In the genomic region with DNA sequence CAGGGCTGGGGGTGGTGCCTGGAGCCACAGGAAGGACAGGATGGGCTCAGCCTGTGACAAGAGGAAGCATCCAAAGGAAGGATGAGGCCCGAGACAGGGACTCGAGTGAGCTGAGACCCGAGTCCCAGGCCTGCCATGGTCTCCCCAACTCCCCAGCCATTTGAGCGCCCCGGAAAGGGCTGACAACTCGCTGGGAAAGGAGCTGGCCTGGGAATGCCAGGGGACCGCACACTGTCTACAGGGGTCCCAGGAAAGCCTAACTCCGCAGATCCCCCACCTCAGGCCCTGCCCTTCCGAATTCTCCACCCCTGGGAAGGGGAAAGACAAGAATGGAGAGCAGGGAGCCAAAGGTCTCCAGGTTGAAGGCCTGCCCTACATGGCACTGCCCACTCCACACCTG, we compare ENCODE assay signal across 27 cellular contexts. TPM values are rescaled to one million over a fixed set of nuclear protein-coding genes. Genes with fewer than 3 reads are reported as not detected.
DNase-seq lines count a peak whose midpoint lies in the region; ATAC-seq and TF ChIP-seq lines count a peak whose summit lies in the region.
"Had no signal": no experiment of that assay in that cellular context is flagged by ENCODE, and none has a peak within 500 bp of the region (broad histone marks: within the 10 kb centered on the region; RNA-seq: fewer than 3 reads in every experiment).

No MANE protein-coding gene starts in this region.

- H3K36me3 Mint-ChIP-seq in H9 (ENCODE audit: insufficient read depth in 1 of 3, low read depth in 3 of 3): peaks cover 15 to 58% (median 34%) of the 10 kb centered on the region in 3 experiments; a peak in 6 of 7 replicates
- H3K36me3 Mint-ChIP-seq in endothelial cell (ENCODE audit: low read depth, unreplicated experiment): peaks cover 13% of the 10 kb centered on the region
- H3K36me3 Mint-ChIP-seq in stimulated activated memory B cell treated with anti-CD40 and anti-IgM and Interleukin-4, amounts not matched to agents 10 μg/mL and 1 μg/mL and 100 μg/mL, for 72 hours: no peaks in the 10 kb centered on the region
- H3K36me3 Mint-ChIP-seq: CD8-positive, alpha-beta T cell had no signal

- H3K27me3 Mint-ChIP-seq in H9 (ENCODE audit: low read depth): no peaks in the 10 kb centered on the region
- peaks cover 4% of the 10 kb centered on the region for H3K27me3 Mint-ChIP-seq in endothelial cell (ENCODE audit: unreplicated experiment)
- H3K27me3 Mint-ChIP-seq in stimulated activated memory B cell treated with anti-CD40 and anti-IgM and Interleukin-4, amounts not matched to agents 10 μg/mL and 1 μg/mL and 100 μg/mL, for 72 hours: no peaks in the 10 kb centered on the region

- peak overlapping the region; percentile 28 for H3K27ac ChIP-seq in cardiac muscle cell
- no peak overlapping the region for H3K27ac ChIP-seq in right atrium auricular region
- no peak overlapping the region for H3K27ac ChIP-seq in H9 (ENCODE audit: insufficient read length, low read depth, low read length)
- H3K27ac ChIP-seq: GM23248 had no signal

- H3K79me2 ChIP-seq in H9 (ENCODE audit: insufficient read depth, low read length): no peaks in the 10 kb centered on the region

- no peak overlapping the region for H3K14ac ChIP-seq in H9 (ENCODE audit: insufficient read depth, low read length)

- no peak overlapping the region for H3K9ac ChIP-seq in H9 (ENCODE audit: extremely low read depth, insufficient read length, low read length)
- H3K9ac ChIP-seq: GM23248 had no signal

- no peak overlapping the region for H2BK5ac ChIP-seq in H9 (ENCODE audit: insufficient read length, low read length)

- H3K4ac ChIP-seq in H9 (ENCODE audit: low read depth, low read length): no peak overlapping the region

- no peak overlapping the region for H2BK120ac ChIP-seq in H9 (ENCODE audit: low read depth, low read length, poor library complexity, severe bottlenecking)

- H3K36me3 ChIP-seq in cardiac muscle cell (peaks cover 68% of the 10 kb centered on the region), right atrium auricular region (no peaks in the 10 kb centered on the region)
- H3K36me3 ChIP-seq: HAP-1 had no signal

- H3K9me3 Mint-ChIP-seq in H9: no peaks in the 10 kb centered on the region; a peak in 1 of 5 replicates
- no peaks in the 10 kb centered on the region for H3K9me3 Mint-ChIP-seq in endothelial cell (ENCODE audit: unreplicated experiment)
- no peaks in the 10 kb centered on the region for H3K9me3 Mint-ChIP-seq in stimulated activated memory B cell treated with anti-CD40 and anti-IgM and Interleukin-4, amounts not matched to agents 10 μg/mL and 1 μg/mL and 100 μg/mL, for 72 hours
- H3K9me3 Mint-ChIP-seq: CD8-positive, alpha-beta T cell; HFFc6 had no signal

- H3K4me3 Mint-ChIP-seq in H9 (no peak overlapping the region), endothelial cell (ENCODE audit: unreplicated experiment) (peak overlapping the region; percentile 42)
- H3K4me3 Mint-ChIP-seq in stimulated activated memory B cell treated with anti-CD40 and anti-IgM and Interleukin-4, amounts not matched to agents 10 μg/mL and 1 μg/mL and 100 μg/mL, for 72 hours: no peak overlapping the region
- H3K4me3 Mint-ChIP-seq: CD8-positive, alpha-beta T cell; HFFc6 had no signal

- H3K4me3 ChIP-seq in cardiac muscle cell: no peak overlapping the region
- no peak overlapping the region for H3K4me3 ChIP-seq in right atrium auricular region
- no peak overlapping the region for H3K4me3 ChIP-seq in foreskin fibroblast (ENCODE audit: low read depth in 1 of 2, low read length in 2 of 2)
- H3K4me3 ChIP-seq: GM23248, HAP-1 had no signal

- H3K27me3 ChIP-seq in cardiac muscle cell (no peaks in the 10 kb centered on the region), right atrium auricular region (no peaks in the 10 kb centered on the region), H9 (ENCODE audit: insufficient read depth, low read length) (no peaks in the 10 kb centered on the region)

- no peak overlapping the region for H3K56ac ChIP-seq in H9 (ENCODE audit: insufficient read length, low read depth, low read length)

- H2BK12ac ChIP-seq in H9 (ENCODE audit: insufficient read length, low read depth, low read length): no peak overlapping the region

- H4K20me1 ChIP-seq in H9 (ENCODE audit: control insufficient read depth, insufficient read depth, insufficient read length): no peaks in the 10 kb centered on the region

- TF ChIP-seq CTCF in cardiac muscle cell (IDR thresholded peaks at IDR 0.05; ENCODE audit: low read depth, low read length): no peak
- no peak for TF ChIP-seq CTCF in right atrium auricular region (IDR thresholded peaks at IDR 0.05)
- TF ChIP-seq CTCF in H9 (conservative IDR thresholded peaks at IDR 0.05): no peak
- no peak for TF ChIP-seq CTCF in endothelial cell (IDR thresholded peaks at IDR 0.05; ENCODE audit: unreplicated experiment)
- no peak for TF ChIP-seq CTCF in foreskin fibroblast (IDR thresholded peaks at IDR 0.05; ENCODE audit: low read depth, low read length)

- H3K4me2 ChIP-seq in H9 (ENCODE audit: insufficient read depth, insufficient read length, low read length): no peak overlapping the region

- no peak overlapping the region for H2BK15ac ChIP-seq in H9 (ENCODE audit: low read depth, low read length)

- H2AK5ac ChIP-seq in H9 (ENCODE audit: insufficient read length, low read length): no peak overlapping the region

- no CpG with 5 or more reads among the region's 9 CpGs for WGBS in H9 (ENCODE audit: extremely low coverage, insufficient read length, low lambda C conversion rate)

- H2AFZ ChIP-seq in H9 (ENCODE audit: low read length): no peak overlapping the region
- H2AFZ ChIP-seq: GM23248 had no signal

- H3K23me2 ChIP-seq in H9 (ENCODE audit: insufficient read length, low read depth, low read length, poor library complexity, severe bottlenecking): no peaks in the 10 kb centered on the region

- no peak overlapping the region for H4K8ac ChIP-seq in H9 (replicated peaks; ENCODE audit: insufficient read length, low read depth, low read length)

- H2BK20ac ChIP-seq in H9 (ENCODE audit: low read depth, low read length, poor library complexity, severe bottlenecking): no peak overlapping the region

- H3K27ac Mint-ChIP-seq in H9 (peak overlapping the region in 2 of 3 experiments; percentile 79 to 91; a peak in 1 of 7 replicates), endothelial cell (ENCODE audit: unreplicated experiment) (peak overlapping the region; percentile 72)
- no peak overlapping the region for H3K27ac Mint-ChIP-seq in stimulated activated memory B cell treated with anti-CD40 and anti-IgM and Interleukin-4, amounts not matched to agents 10 μg/mL and 1 μg/mL and 100 μg/mL, for 72 hours
- H3K27ac Mint-ChIP-seq: CD8-positive, alpha-beta T cell; HFFc6 had no signal

- H3K23ac ChIP-seq in H9 (ENCODE audit: insufficient read length, low read depth, low read length): no peak overlapping the region

- no peaks in the 10 kb centered on the region for H3K79me1 ChIP-seq in H9 (ENCODE audit: insufficient read depth, low read depth, low read length, poor library complexity, severe bottlenecking)

- no peak overlapping the region for H4K5ac ChIP-seq in H9 (ENCODE audit: insufficient read length, low read depth, low read length)

- H3K4me1 Mint-ChIP-seq in H9 (no peaks in the 10 kb centered on the region), endothelial cell (ENCODE audit: unreplicated experiment) (peaks cover 9% of the 10 kb centered on the region)
- no peaks in the 10 kb centered on the region for H3K4me1 Mint-ChIP-seq in stimulated activated memory B cell treated with anti-CD40 and anti-IgM and Interleukin-4, amounts not matched to agents 10 μg/mL and 1 μg/mL and 100 μg/mL, for 72 hours

- no peak overlapping the region for H3K18ac ChIP-seq in H9 (ENCODE audit: insufficient read length, low read depth, low read length)

- DNase-seq in cardiac muscle cell (ENCODE audit: low read depth in 1 of 2, low spot score in 1 of 2): no peak
- no peak for DNase-seq in right atrium auricular region (ENCODE audit: low spot score)
- DNase-seq in H9: no peak
- no peak for DNase-seq in endothelial cell (ENCODE audit: low spot score)
- no peak for DNase-seq in foreskin fibroblast
- no peak for DNase-seq in activated CD8-positive, alpha-beta memory T cell treated with anti-CD3 and anti-CD28 coated beads for 24 hours
- DNase-seq: C1 segment of cervical spinal cord; Caco-2; CD8-positive, alpha-beta T cell; DMS 273 treated with DMSO at 0.1 percent for 48 hours; DMS79 treated with DMSO at 0.1 percent for 48 hours; GF-D8; GM23248; HFFc6; KBM-7; MV-4-11; NCI-H1105; NCI-H146; NCI-H1930; NCI-H2107; NCI-H446 treated with DMSO at 0.1 percent for 48 hours; NCI-H526; NCI-H82; SHP77 treated with DMSO at 0.1 percent for 48 hours had no signal

- no peak overlapping the region for H3T11ph ChIP-seq in H9 (ENCODE audit: low read length)

- H3K4me1 ChIP-seq in cardiac muscle cell (ENCODE audit: low read depth) (no peaks in the 10 kb centered on the region), right atrium auricular region (no peaks in the 10 kb centered on the region), H9 (ENCODE audit: insufficient read depth, low read length) (no peaks in the 10 kb centered on the region)
- H3K4me1 ChIP-seq: Caco-2, HAP-1 had no signal

- peak; percentile 14 for ATAC-seq in stimulated activated memory B cell treated with anti-CD40 and anti-IgM and Interleukin-4, amounts not matched to agents 10 μg/mL and 1 μg/mL and 100 μg/mL, for 72 hours
- no peak for ATAC-seq in GM18870 (IDR thresholded peaks at IDR 0.05; ENCODE audit: unreplicated experiment)
- ATAC-seq: CD8-positive, alpha-beta T cell had no signal

- no peaks in the 10 kb centered on the region for H3K9me3 ChIP-seq in cardiac muscle cell (ENCODE audit: low read depth)
- H3K9me3 ChIP-seq in right atrium auricular region: no peaks in the 10 kb centered on the region
- H3K9me3 ChIP-seq in H9 (ENCODE audit: control insufficient read depth, low read depth, low read length): no peaks in the 10 kb centered on the region
- H3K9me3 ChIP-seq: Caco-2, HAP-1 had no signal

- no peak overlapping the region for H4K91ac ChIP-seq in H9 (ENCODE audit: insufficient read length, low read depth, low read length)

RNA-seq across cellular contexts. Expression of a gene that starts 21.0 kb away (rescaled TPM):
- total RNA-seq in cardiac muscle cell (68.0 and 86.0 TPM in 2 replicates), right atrium auricular region (100 to 1,000 TPM in 1 of 2 donors, 10 to 100 TPM in 1; 66.9 to 120 TPM), H9 (2021) (171 and 174 TPM in 2 replicates), endothelial cell (ENCODE audit: unreplicated experiment) (283 TPM)
- polyA plus RNA-seq in cardiac muscle cell: 92.3 and 147 TPM in 2 replicates

RNA-seq across cellular contexts. Expression of a gene that starts 31.6 kb away (rescaled TPM):
- total RNA-seq in cardiac muscle cell (64.9 and 94.4 TPM in 2 replicates), right atrium auricular region (1 to 10 TPM in 1 of 2 donors, under 1 TPM in 1; 0.59 to 1.2 TPM), H9 (2021) (12.3 and 13.9 TPM in 2 replicates), endothelial cell (ENCODE audit: unreplicated experiment) (11.5 TPM)
- polyA plus RNA-seq in cardiac muscle cell: 43.8 and 74.7 TPM in 2 replicates

RNA-seq across cellular contexts. Expression of a gene that starts 38.6 kb away (rescaled TPM):
- total RNA-seq in cardiac muscle cell: 0.81 and 1.1 TPM in 2 replicates
- 0.47 and 0.95 TPM in 2 replicates for polyA plus RNA-seq in cardiac muscle cell
- total RNA-seq in right atrium auricular region: not detected
- 0.42 and 0.68 TPM in 2 replicates for total RNA-seq in H9 (2021)
- total RNA-seq in endothelial cell (ENCODE audit: unreplicated experiment): 0.77 TPM
- total RNA-seq: CD8-positive, alpha-beta T cell had no signal
